ENCODE assay signal across 10 cellular contexts in the genomic region with DNA sequence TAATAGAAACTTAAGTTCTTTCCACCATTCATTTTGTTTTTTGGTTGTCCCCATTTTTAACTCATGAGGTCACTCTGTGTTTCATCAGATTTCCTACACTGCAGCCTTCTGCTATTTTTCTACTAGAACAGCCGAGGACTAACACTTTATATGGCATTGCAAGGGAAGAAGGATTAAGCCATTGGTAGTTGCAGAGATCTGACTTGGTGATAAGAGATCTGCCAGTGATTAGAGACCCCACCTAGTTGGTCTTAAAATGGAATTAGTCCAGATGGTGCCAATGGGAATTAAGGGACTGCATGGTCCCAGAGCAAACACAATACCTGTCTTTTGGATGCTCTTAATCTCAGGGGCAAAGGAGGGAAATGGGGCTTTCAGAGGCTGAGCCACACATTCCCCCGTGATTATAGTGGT.
A peak's percentile ranks its signal among the peaks of the same experiment; 100 is the strongest.
DNase-seq lines count a peak whose midpoint lies in the region; ATAC-seq lines count a peak whose summit lies in the region.
"Had no signal": no experiment of that assay in that cellular context is flagged by ENCODE, and none has a peak within 500 bp of the region (broad histone marks: within the 10 kb centered on the region; RNA-seq: fewer than 3 reads in every experiment).

No MANE protein-coding gene starts in this region.

- no peak for DNase-seq in CD4-positive, alpha-beta memory T cell
- peak; percentile 51 for DNase-seq in LHCN-M2 (ENCODE audit: low read depth)
- DNase-seq in amniotic epithelial cell (ENCODE audit: low read depth) = peak; percentile 74
- no peak for DNase-seq in globus pallidus (ENCODE audit: low spot score)
- no peak for DNase-seq in retina
- DNase-seq in Kasumi-1 (lab: John Stamatoyannopoulos, UW) = no peak
- DNase-seq: activated CD8-positive, alpha-beta memory T cell treated with anti-CD3 and anti-CD28 coated beads, Interleukin-2, amount 50 U/mL, for 4 hours had no signal

- H3K36me3 ChIP-seq in CD4-positive, alpha-beta memory T cell (ENCODE audit: insufficient read depth, low read length) = no peaks in the 10 kb centered on the region
- H3K36me3 ChIP-seq in mesodermal cell (ENCODE audit: control insufficient read depth, insufficient read depth, low read length) = no peaks in the 10 kb centered on the region

- H3K9me3 Mint-ChIP-seq in CD4-positive, alpha-beta memory T cell = no peaks in the 10 kb centered on the region

- no peaks in the 10 kb centered on the region for H3K36me3 Mint-ChIP-seq in CD4-positive, alpha-beta memory T cell

- CTCF ChIA-PET in CD4-positive, alpha-beta memory T cell (lab: Charles Lee; ENCODE audit: partially characterized antibody) = no interaction called here

- no peak for ATAC-seq in HG03432 (IDR thresholded peaks at IDR 0.05; ENCODE audit: unreplicated experiment)
- ATAC-seq: Panc1 had no signal

- WGBS in mesodermal cell (ENCODE audit: insufficient coverage in 2 of 2), 2 experiments = no CpG with 5 or more reads among the region's 2 CpGs

- H3K27ac ChIP-seq in CD4-positive, alpha-beta memory T cell (ENCODE audit: low read depth, low read length) = peak overlapping the region; percentile 3
- H3K27ac ChIP-seq in mesodermal cell (ENCODE audit: low read depth, low read length, severe bottlenecking) = peak overlapping the region; percentile 42

- H3K4me3 Mint-ChIP-seq in CD4-positive, alpha-beta memory T cell = peak overlapping the region in 5 of 8 donors; percentile 29 to 56 (median 49)

- peak overlapping the region in 5 of 7 donors; percentile 6 to 70 (median 52) for H3K27ac Mint-ChIP-seq in CD4-positive, alpha-beta memory T cell

- intact Hi-C loops in CD4-positive, alpha-beta memory T cell (cut with micrococcal nuclease) = loop anchor here (2.0 to 10.0 kb wide), 2 partner anchors 29 to 47 kb away; no protein-coding TSS in a partner anchor

- no peaks in the 10 kb centered on the region for H3K27me3 Mint-ChIP-seq in CD4-positive, alpha-beta memory T cell

- no peak overlapping the region for H3K4me3 ChIP-seq in CD4-positive, alpha-beta memory T cell (ENCODE audit: low read length in 2 of 2)
- H3K4me3 ChIP-seq in mesodermal cell (ENCODE audit: extremely low read depth, insufficient read depth, low read length, poor library complexity, severe bottlenecking) = no peak overlapping the region

- peaks cover 19 to 37% (median 25%) of the 10 kb centered on the region in 4 donors for H3K4me1 Mint-ChIP-seq in CD4-positive, alpha-beta memory T cell

- H3K27me3 ChIP-seq in CD4-positive, alpha-beta memory T cell (ENCODE audit: insufficient read depth, low read length) = no peaks in the 10 kb centered on the region

- H3K4me1 ChIP-seq in CD4-positive, alpha-beta memory T cell (ENCODE audit: insufficient read depth, low read length) = peaks cover 34% of the 10 kb centered on the region
- H3K4me1 ChIP-seq in mesodermal cell (ENCODE audit: control insufficient read depth, insufficient read depth, low read length, poor library complexity, severe bottlenecking) = no peaks in the 10 kb centered on the region

- H3K9me3 ChIP-seq in CD4-positive, alpha-beta memory T cell (ENCODE audit: control insufficient read depth in 1 of 2, low read length in 2 of 2) = no peaks in the 10 kb centered on the region
- H3K9me3 ChIP-seq in mesodermal cell (ENCODE audit: control insufficient read depth, low read length) = no peaks in the 10 kb centered on the region

- POLR2A ChIA-PET in CD4-positive, alpha-beta memory T cell (lab: Charles Lee; ENCODE audit: partially characterized antibody) = interaction anchor here (3.7 kb wide), 1 partner anchor 30 kb away, joined by 27 read pairs; no protein-coding TSS in a partner anchor

Comparison
In these comparisons a context has a peak if more than half of its experiments do, and no peak if none do; other contexts are left out.
1. DNase-seq: peak in LHCN-M2 (single experiment) and amniotic epithelial cell (single experiment); none in CD4-positive, alpha-beta memory T cell (0 of 5), globus pallidus (single experiment), retina (single experiment) and Kasumi-1 (0 of 2).